Comparison of ENCODE assay signal across 20 cellular contexts in genomic region chr3:16385151-16385550, GRCh38.
"Had no signal": no experiment of that assay in that cellular context is flagged by ENCODE, and none has a peak within 500 bp of the region (broad histone marks: within the 10 kb centered on the region; RNA-seq: fewer than 3 reads in every experiment).

No MANE protein-coding gene starts in this region.

- H3K9me3 ChIP-seq: body of pancreas, colonic mucosa, left ventricle myocardium inferior, right lobe of liver, thoracic aorta had no signal

- H3K27me3 ChIP-seq: body of pancreas, colonic mucosa, dorsolateral prefrontal cortex, foreskin keratinocyte, right lobe of liver had no signal

- DNase-seq: activated B cell treated with CpG ODN at 0.5 μM for 24 hours; activated CD4-positive, alpha-beta T cell treated with anti-CD3 and anti-CD28 coated beads, Interleukin-2, amount 50 U/mL, for 1 hour; activated effector memory CD4-positive, alpha-beta T cell treated with anti-CD3 and anti-CD28 coated beads, Interleukin-2, amount 50 U/mL, for 16 hours; activated naive CD4-positive, alpha-beta T cell treated with anti-CD3 and anti-CD28 coated beads, Interleukin-2, amount 10 ng/mL, durations not matched to agents 7 days and 5 days; anterior cingulate cortex; body of pancreas; cerebellar nuclear complex; colonic mucosa; dorsolateral prefrontal cortex; effector memory CD4-positive, alpha-beta T cell; erythroblast; foreskin keratinocyte; left ventricle myocardium inferior; mammary epithelial cell; right lobe of liver; stimulated activated CD4-positive, alpha-beta T cell treated with anti-CD3 and anti-CD28 coated beads, Interleukin-4, amount 100 ng/mL, for 1 hour; trophoblast cell had no signal

- ATAC-seq: body of pancreas, foreskin keratinocyte, right lobe of liver had no signal

- H3K4me3 ChIP-seq: body of pancreas, colonic mucosa, dorsolateral prefrontal cortex, left ventricle myocardium inferior, right lobe of liver, thoracic aorta had no signal

- H3K36me3 ChIP-seq: colonic mucosa, left ventricle myocardium inferior, right lobe of liver, thoracic aorta had no signal

- H3K27ac ChIP-seq: body of pancreas, colonic mucosa, foreskin keratinocyte, left ventricle myocardium inferior, right lobe of liver, thoracic aorta had no signal

- H3K4me1 ChIP-seq: body of pancreas, colonic mucosa, right lobe of liver had no signal

- FAIRE-seq: islet of Langerhans, urothelium cell line had no signal
